8 cellular contexts compared by ENCODE assay signal in genomic region chr2:168119519-168120141, GRCh38.
A peak's percentile ranks its signal among the peaks of the same experiment; 100 is the strongest.
DNase-seq lines count a peak whose midpoint lies in the region; ATAC-seq, FAIRE-seq and TF ChIP-seq lines count a peak whose summit lies in the region.

No MANE protein-coding gene starts in this region.

- no peaks in the 10 kb centered on the region for H3K9me3 ChIP-seq in pancreas

- TF ChIP-seq CTCF in fibroblast of villous mesenchyme (IDR thresholded peaks at IDR 0.05; ENCODE audit: insufficient read depth, low read depth, low read length) (peak; percentile 74), pancreas (IDR thresholded peaks at IDR 0.05) (peak in 3 of 4 donors; percentile 32 to 52 (median 36))

- H3K27ac ChIP-seq in pancreas: no peak overlapping the region

- H3K4me1 ChIP-seq in pancreas: peaks cover 0 to 2% (median 0%) of the 10 kb centered on the region in 3 donors

- intact Hi-C loops in pancreas (cut with DNase I): loop anchor here in 1 of 3 donors (10.0 kb wide), 1 partner anchor 1575 kb away; no protein-coding TSS in a partner anchor

- no peaks in the 10 kb centered on the region for H3K27me3 ChIP-seq in pancreas

- 34 to 39% methylated on average over 4 of the region's 4 CpGs for WGBS in pancreas, 2 donors

- H3K36me3 ChIP-seq in pancreas: peaks cover 0 to 3% (median 0%) of the 10 kb centered on the region in 3 donors

- no peak for FAIRE-seq in pancreas (lab: Jason Lieb, UNC)

- ATAC-seq in GM19467 (IDR thresholded peaks at IDR 0.05; ENCODE audit: unreplicated experiment) (peak; percentile 48), pancreas (peak; percentile 72 to 87 (median 84))

- no peak overlapping the region for H3K4me3 ChIP-seq in fibroblast of villous mesenchyme (ENCODE audit: low read depth, low read length)
- H3K4me3 ChIP-seq in pancreas: no peak overlapping the region

- DNase-seq in NCI-H1417 (lab: John Stamatoyannopoulos, UW) (peak; percentile 0 to 60 (median 46)), NCI-H1417 treated with DMSO at 0.1 percent for 48 hours (lab: John Stamatoyannopoulos, UW) (no peak), Kasumi-1 (lab: John Stamatoyannopoulos, UW) (peak; percentile 80 to 82), SK-N-DZ (ENCODE audit: low spot score) (peak; percentile 60), fibroblast of villous mesenchyme (ENCODE audit: low read depth) (peak; percentile 68), pancreas (peak in 1 of 6 donors; percentile 6), 8988T (no peak)

Comparison
In these comparisons a context has a peak if more than half of its experiments do, and no peak if none do; other contexts are left out.
1. DNase-seq: peak in NCI-H1417 (3 of 3), Kasumi-1 (2 of 2), SK-N-DZ (single experiment) and fibroblast of villous mesenchyme (single experiment); none in NCI-H1417 treated with DMSO at 0.1 percent for 48 hours (single experiment) and 8988T (single experiment).